In the genomic region with DNA sequence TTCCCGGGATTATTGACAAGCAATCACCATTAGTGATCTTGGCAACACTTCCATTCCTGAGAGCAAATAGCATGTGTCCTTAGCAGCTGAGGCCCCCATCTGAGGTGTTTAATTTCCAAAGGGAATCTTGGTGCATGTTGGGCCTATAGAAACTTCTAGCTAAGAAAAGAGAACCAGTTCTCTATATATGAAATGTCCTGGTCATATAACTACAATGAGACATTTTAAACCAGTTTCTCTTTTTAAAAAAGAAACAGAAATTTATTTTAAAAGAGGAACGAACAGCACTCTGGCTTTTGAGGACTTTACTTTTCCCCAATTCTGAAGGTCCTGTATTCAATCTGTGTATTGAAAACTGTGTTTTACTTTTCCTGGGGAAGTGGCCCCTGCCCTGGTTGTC, we compare ENCODE assay signal across 28 cellular contexts.
"Had no signal": no experiment of that assay in that cellular context is flagged by ENCODE, and none has a peak within 500 bp of the region (broad histone marks: within the 10 kb centered on the region; RNA-seq: fewer than 3 reads in every experiment).

No MANE protein-coding gene starts in this region.

- H3K4me1 Mint-ChIP-seq: brain, nephron progenitor cell had no signal

- H3K9me3 ChIP-seq: adrenal gland, ascending aorta, colonic mucosa, left ventricle myocardium inferior, psoas muscle, thoracic aorta, vagina had no signal

- H3K79me2 ChIP-seq: parathyroid adenoma had no signal

- DNase-seq: activated CD4-positive, alpha-beta T cell treated with anti-CD3 and anti-CD28 coated beads for 48 hours; activated CD4-positive, alpha-beta T cell treated with anti-CD3 and anti-CD28 coated beads, Interleukin-2, amount 50 U/mL, for 48 hours; activated CD8-positive, alpha-beta memory T cell treated with anti-CD3 and anti-CD28 coated beads for 24 hours; activated effector memory CD4-positive, alpha-beta T cell treated with Interleukin-2 at 50 U/mL for 16 hours; activated naive CD4-positive, alpha-beta T cell treated with anti-CD3 and anti-CD28 coated beads for 36 hours; activated naive CD8-positive, alpha-beta T cell treated with anti-CD3 and anti-CD28 coated beads for 36 hours; adrenal gland; cerebellar nuclear complex; colonic mucosa; dorsolateral prefrontal cortex; effector memory CD4-positive, alpha-beta T cell; left ventricle myocardium inferior; mammary epithelial cell; naive B cell; nephron progenitor cell; nucleus accumbens; psoas muscle; trophoblast cell; WERI-Rb-1 had no signal

- H3K36me3 ChIP-seq: adrenal gland, ascending aorta, cardiac muscle cell, colonic mucosa, left ventricle myocardium inferior, thoracic aorta, vagina, WERI-Rb-1 had no signal

- H3K4me3 ChIP-seq: adrenal gland, ascending aorta, cardiac muscle cell, colonic mucosa, dorsolateral prefrontal cortex, left ventricle myocardium inferior, psoas muscle, thoracic aorta, vagina had no signal

- H3K27me3 Mint-ChIP-seq: activated naive CD8-positive, alpha-beta T cell treated with anti-CD3 and anti-CD28 coated beads for 36 hours; brain; naive B cell; stimulated activated naive CD8-positive, alpha-beta T cell treated with anti-CD3 and anti-CD28 coated beads, Interleukin-15, Interleukin-2, amounts not matched to agents 100 ng/mL and 50 ng/mL, for 24 hours had no signal

- ATAC-seq: psoas muscle had no signal

- H3K27ac ChIP-seq: adrenal gland, ascending aorta, cardiac muscle cell, colonic mucosa, dorsolateral prefrontal cortex, left ventricle myocardium inferior, parathyroid adenoma, psoas muscle, thoracic aorta, vagina, WERI-Rb-1 had no signal

- FAIRE-seq: frontal cortex, islet of Langerhans had no signal

- H3K36me3 Mint-ChIP-seq: activated naive CD8-positive, alpha-beta T cell treated with anti-CD3 and anti-CD28 coated beads for 36 hours; brain had no signal

- H3K9me3 Mint-ChIP-seq: activated naive CD4-positive, alpha-beta T cell treated with anti-CD3 and anti-CD28 coated beads for 36 hours; activated naive CD8-positive, alpha-beta T cell treated with anti-CD3 and anti-CD28 coated beads for 36 hours; nephron progenitor cell; stimulated activated naive CD8-positive, alpha-beta T cell treated with anti-CD3 and anti-CD28 coated beads, Interleukin-15, Interleukin-2, amounts not matched to agents 100 ng/mL and 50 ng/mL, for 24 hours had no signal

- H3K4me3 Mint-ChIP-seq: activated naive CD4-positive, alpha-beta T cell treated with anti-CD3 and anti-CD28 coated beads for 36 hours; activated naive CD8-positive, alpha-beta T cell treated with anti-CD3 and anti-CD28 coated beads for 36 hours; brain; naive B cell; nephron progenitor cell; stimulated activated naive CD8-positive, alpha-beta T cell treated with anti-CD3 and anti-CD28 coated beads, Interleukin-15, Interleukin-2, amounts not matched to agents 100 ng/mL and 50 ng/mL, for 24 hours had no signal

- H3K27ac Mint-ChIP-seq: activated naive CD4-positive, alpha-beta T cell treated with anti-CD3 and anti-CD28 coated beads for 36 hours; activated naive CD8-positive, alpha-beta T cell treated with anti-CD3 and anti-CD28 coated beads for 36 hours; brain; nephron progenitor cell; stimulated activated naive CD8-positive, alpha-beta T cell treated with anti-CD3 and anti-CD28 coated beads, Interleukin-15, Interleukin-2, amounts not matched to agents 100 ng/mL and 50 ng/mL, for 24 hours had no signal

- H3K27me3 ChIP-seq: adrenal gland, ascending aorta, cardiac muscle cell, colonic mucosa, dorsolateral prefrontal cortex, vagina had no signal

- H2AFZ ChIP-seq: parathyroid adenoma had no signal

- H3K9ac ChIP-seq: parathyroid adenoma had no signal

- H3K4me1 ChIP-seq: adrenal gland, ascending aorta, colonic mucosa, left ventricle myocardium inferior, parathyroid adenoma, psoas muscle, vagina had no signal
